Comparison of ENCODE assay signal across 8 cellular contexts in the genomic region with DNA sequence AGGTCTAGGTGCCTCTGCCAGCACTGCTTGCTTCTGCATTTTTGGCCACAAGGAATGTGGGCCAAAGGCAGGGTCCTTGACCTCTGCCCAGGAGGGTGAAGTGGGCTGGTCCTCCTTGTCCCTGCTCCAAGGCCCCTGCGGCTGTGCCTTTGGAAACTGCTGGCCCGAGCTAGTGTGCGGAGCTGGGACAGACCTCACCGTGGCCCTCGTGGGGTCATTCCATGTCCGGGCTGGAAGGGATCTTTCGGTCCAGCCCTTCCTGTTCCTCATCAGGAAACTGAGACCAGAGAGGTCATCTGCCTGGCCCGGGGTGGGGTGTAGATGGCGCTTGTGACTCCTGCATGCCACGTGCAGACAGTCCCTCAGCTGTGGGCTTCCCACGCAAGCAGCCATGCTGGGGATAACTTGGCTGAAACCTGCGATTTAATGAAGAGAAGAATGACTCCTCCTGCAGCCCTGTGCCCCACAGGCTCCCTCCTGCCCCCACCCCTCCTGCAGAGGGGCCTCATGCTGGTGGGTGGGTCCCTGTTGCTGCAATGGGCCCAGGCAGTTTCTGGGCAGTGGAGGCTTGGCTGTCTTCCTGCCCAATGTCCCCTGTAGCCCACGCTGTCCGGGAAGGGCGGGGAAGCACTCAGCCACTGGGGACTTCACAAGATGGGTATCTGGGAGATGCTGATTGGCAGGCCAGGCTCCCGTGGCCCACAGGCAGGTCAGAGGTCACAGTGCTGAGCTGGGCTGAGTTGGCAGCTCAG.
DNase-seq lines count a peak whose midpoint lies in the region; ATAC-seq and TF ChIP-seq lines count a peak whose summit lies in the region.

No MANE protein-coding gene starts in this region.

- H3K4me3 ChIP-seq in parathyroid adenoma (ENCODE audit: low read depth, low read length) = no peak overlapping the region

- POLR2A ChIA-PET in CD4-positive, alpha-beta T cell (lab: Charles Lee) = interaction anchor here (1.7 kb wide), 1 partner anchor 10 kb away, joined by 6 read pairs; no protein-coding TSS in a partner anchor

- no peak overlapping the region for H3K4me2 ChIP-seq in parathyroid adenoma (ENCODE audit: low read length)

- DNase-seq in CD4-positive, alpha-beta T cell = no peak
- DNase-seq in T-helper 17 cell = no peak
- DNase-seq in fibroblast of the conjunctiva (ENCODE audit: low read depth) = peak; percentile 77
- DNase-seq in left colon = no peak

- no peak overlapping the region for H3K9ac ChIP-seq in parathyroid adenoma

- peak overlapping the region; percentile 25 for H3K27ac ChIP-seq in CD4-positive, alpha-beta T cell (ENCODE audit: low read depth, low read length)
- peak overlapping the region; percentile 62 for H3K27ac ChIP-seq in parathyroid adenoma

- H2AFZ ChIP-seq in parathyroid adenoma = no peak overlapping the region

- no peaks in the 10 kb centered on the region for H3K36me3 ChIP-seq in parathyroid adenoma (ENCODE audit: control insufficient read depth, insufficient read depth, low read length)

- no peaks in the 10 kb centered on the region for H3K9me3 ChIP-seq in CD4-positive, alpha-beta T cell (ENCODE audit: control insufficient read depth, low read length)
- H3K9me3 ChIP-seq in T-helper 17 cell (ENCODE audit: control insufficient read depth, low read length, poor library complexity, severe bottlenecking) (no peaks in the 10 kb centered on the region), parathyroid adenoma (ENCODE audit: control insufficient read depth, low read length) (no peaks in the 10 kb centered on the region)

- peak overlapping the region; percentile 90 for H3K27ac Mint-ChIP-seq in CD4-positive, alpha-beta T cell
- H3K27ac Mint-ChIP-seq in T-helper 17 cell = peak overlapping the region; percentile 89

- intact Hi-C loops in CD4-positive, alpha-beta T cell (cut with DNase I, micrococcal nuclease) = no loop called here
- intact Hi-C loops in left colon (cut with DNase I, micrococcal nuclease) = no loop called here

- H3K79me2 ChIP-seq in parathyroid adenoma = peaks cover 69% of the 10 kb centered on the region

- H3K36me3 Mint-ChIP-seq in CD4-positive, alpha-beta T cell (ENCODE audit: low read depth) = peaks cover 16% of the 10 kb centered on the region
- H3K36me3 Mint-ChIP-seq in T-helper 17 cell (ENCODE audit: low read depth) = no peaks in the 10 kb centered on the region

- H3K4me3 Mint-ChIP-seq in CD4-positive, alpha-beta T cell = peak overlapping the region; percentile 25
- H3K4me3 Mint-ChIP-seq in T-helper 17 cell = peak overlapping the region; percentile 53

- ATAC-seq in CD4-positive, alpha-beta T cell (ENCODE audit: poor library complexity) = no peak
- ATAC-seq in T-helper 17 cell = no peak
- no peak for ATAC-seq in HG02840 (IDR thresholded peaks at IDR 0.05; ENCODE audit: low FRiP score, unreplicated experiment)
- ATAC-seq in left colon = no peak
- no peak for ATAC-seq in HG02763 (IDR thresholded peaks at IDR 0.05; ENCODE audit: unreplicated experiment)
- ATAC-seq in HG02938 (IDR thresholded peaks at IDR 0.05; ENCODE audit: unreplicated experiment) = no peak

- H3K27me3 ChIP-seq in CD4-positive, alpha-beta T cell (ENCODE audit: control insufficient read depth, insufficient read depth, low read length) = no peaks in the 10 kb centered on the region
- no peaks in the 10 kb centered on the region for H3K27me3 ChIP-seq in parathyroid adenoma (ENCODE audit: control insufficient read depth, insufficient read depth, low read length)

- peaks cover 92% of the 10 kb centered on the region for H3K4me1 Mint-ChIP-seq in CD4-positive, alpha-beta T cell (ENCODE audit: low read depth)
- H3K4me1 Mint-ChIP-seq in T-helper 17 cell = peaks cover 56% of the 10 kb centered on the region

- CTCF ChIA-PET in CD4-positive, alpha-beta T cell (lab: Charles Lee) = interaction anchor here (1.5 to 2.6 kb wide), 2 partner anchors 12 to 54 kb away, joined by 3 to 6 read pairs; no protein-coding TSS in a partner anchor

- H3K9me3 Mint-ChIP-seq in CD4-positive, alpha-beta T cell = no peaks in the 10 kb centered on the region

- H3K4me1 ChIP-seq in parathyroid adenoma = peaks cover 49% of the 10 kb centered on the region

- no peak for TF ChIP-seq CTCF in CD4-positive, alpha-beta T cell (IDR thresholded peaks at IDR 0.05)
- TF ChIP-seq CTCF in parathyroid adenoma (IDR thresholded peaks at IDR 0.05) = no peak

- H3K27me3 Mint-ChIP-seq in CD4-positive, alpha-beta T cell = no peaks in the 10 kb centered on the region
- no peaks in the 10 kb centered on the region for H3K27me3 Mint-ChIP-seq in T-helper 17 cell
